Comparison of ENCODE assay signal across 12 cellular contexts in the genomic region with DNA sequence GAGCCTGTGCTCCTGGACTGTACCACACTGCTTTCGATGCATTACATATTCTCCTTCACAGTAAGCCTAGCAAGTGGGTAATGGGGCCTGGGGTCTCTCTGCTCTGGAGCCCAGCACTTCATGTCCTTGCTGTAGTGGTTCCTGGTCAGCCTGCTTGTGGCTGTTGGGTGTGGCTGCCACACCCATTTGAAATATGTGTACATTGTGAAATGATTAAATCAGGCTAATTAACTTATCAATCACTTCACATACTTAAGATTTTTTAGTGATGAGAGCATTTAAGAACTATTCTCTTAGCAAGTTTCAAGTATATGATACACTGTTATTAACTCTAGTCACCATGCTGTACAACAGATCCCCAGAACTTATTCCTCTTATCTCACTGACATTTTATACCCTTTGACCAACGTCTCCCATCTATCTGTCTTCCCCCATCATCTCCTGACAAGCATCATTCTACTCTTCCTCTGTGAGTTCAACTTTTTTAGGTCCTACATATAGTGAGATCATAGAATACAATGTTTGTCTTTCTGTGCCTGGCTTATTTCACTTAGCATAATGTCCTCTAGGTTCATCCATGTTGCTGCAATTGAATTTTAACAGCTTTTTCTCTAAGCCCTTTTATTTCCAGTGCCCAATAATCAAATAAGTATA.
DNase-seq lines count a peak whose midpoint lies in the region; ATAC-seq and TF ChIP-seq lines count a peak whose summit lies in the region.
"Had no signal": no experiment of that assay in that cellular context is flagged by ENCODE, and none has a peak within 500 bp of the region (broad histone marks: within the 10 kb centered on the region; RNA-seq: fewer than 3 reads in every experiment).

No MANE protein-coding gene starts in this region.

- no peak overlapping the region for H4K12ac ChIP-seq in trophoblast cell (ENCODE audit: low read depth, low read length)

- H3K9me3 ChIP-seq in fibroblast of lung (ENCODE audit: control insufficient read depth, insufficient read depth, low read depth, low read length) (no peaks in the 10 kb centered on the region), trophoblast cell (ENCODE audit: insufficient read depth, low read depth, low read length) (no peaks in the 10 kb centered on the region), thyroid gland (no peaks in the 10 kb centered on the region)

- peak overlapping the region; percentile 52 for H2BK120ac ChIP-seq in trophoblast cell (ENCODE audit: insufficient read depth, low read length, poor library complexity)

- no peak for TF ChIP-seq CTCF in fibroblast of lung (conservative IDR thresholded peaks at IDR 0.05 in 1 of 2, IDR thresholded peaks at IDR 0.05 in 1 of 2; ENCODE audit: low read depth in 1 of 2, low read length in 2 of 2)
- no peak for TF ChIP-seq CTCF in thyroid gland (IDR thresholded peaks at IDR 0.05)

- no peak overlapping the region for H3K4ac ChIP-seq in trophoblast cell (ENCODE audit: low read depth, low read length)

- peak overlapping the region; percentile 42 for H2BK5ac ChIP-seq in trophoblast cell (ENCODE audit: low read depth, low read length, poor library complexity)

- H2AK5ac ChIP-seq in trophoblast cell (ENCODE audit: low read length): no peak overlapping the region

- no peak for ATAC-seq in HG03342 (IDR thresholded peaks at IDR 0.05; ENCODE audit: unreplicated experiment)
- ATAC-seq: activated naive CD4-positive, alpha-beta T cell treated with anti-CD3 and anti-CD28 coated beads, Interleukin-2, amount 50 U/mL, for 72 hours had no signal

- WGBS in trophoblast cell (ENCODE audit: extremely low coverage, insufficient coverage, insufficient read length): no CpG with 5 or more reads among the region's 2 CpGs
- WGBS in thyroid gland, 2 donors: 81 to 94% methylated on average over 2 of the region's 2 CpGs

- H3K36me3 ChIP-seq in fibroblast of lung (ENCODE audit: control insufficient read depth, insufficient read depth, low read length) (no peaks in the 10 kb centered on the region), trophoblast cell (ENCODE audit: control insufficient read depth in 1 of 2, insufficient read depth in 2 of 2, low read length in 2 of 2) (peaks cover 0 to 3% of the 10 kb centered on the region in 2 experiments), thyroid gland (no peaks in the 10 kb centered on the region)

- TF ChIP-seq POLR2A in thyroid gland (IDR thresholded peaks at IDR 0.05) (no peak), erythroblast (IDR thresholded peaks at IDR 0.05; ENCODE audit: low read length) (no peak)

- intact Hi-C loops in thyroid gland (cut with DNase I): no loop called here

- DNase-seq in GM04504 (ENCODE audit: low read depth) (peak; percentile 19), RPMI7951 (ENCODE audit: low read depth) (peak; percentile 54), fibroblast of lung (ENCODE audit: low read depth in 2 of 2) (peak; percentile 40 to 80), trophoblast cell (peak in 1 of 2 donors; percentile 49), thyroid gland (no peak), erythroblast (lab: John Stamatoyannopoulos, UW) (no peak), occipital lobe (lab: John Stamatoyannopoulos, UW) (no peak)
- DNase-seq: NK-92 treated with Interleukin-12 subunit alpha and Interleukin-12 subunit beta, amount 100 ng/mL, for 24 hours; T-helper 9 cell had no signal

- no peak overlapping the region for H3K18ac ChIP-seq in trophoblast cell (ENCODE audit: low read length)

- H3K79me1 ChIP-seq in trophoblast cell (ENCODE audit: low read length): peaks cover 4% of the 10 kb centered on the region

- no peaks in the 10 kb centered on the region for H3K79me2 ChIP-seq in fibroblast of lung (ENCODE audit: control insufficient read depth, insufficient read depth, low read length)
- H3K79me2 ChIP-seq in trophoblast cell (ENCODE audit: control insufficient read depth, insufficient read depth, low read length, poor library complexity): peaks cover 3% of the 10 kb centered on the region

- H3K4me3 ChIP-seq in fibroblast of lung (replicated peaks in 1 of 4; ENCODE audit: control extremely low read depth in 1 of 4, insufficient read depth in 1 of 4, low read depth in 3 of 4, low read length in 4 of 4) (no peak overlapping the region), trophoblast cell (ENCODE audit: low read depth, low read length) (no peak overlapping the region), thyroid gland (replicated peaks in 1 of 3) (no peak overlapping the region)

- no peak overlapping the region for H2AFZ ChIP-seq in fibroblast of lung (ENCODE audit: low read length)
- H2AFZ ChIP-seq in trophoblast cell (ENCODE audit: insufficient read depth, low read length, poor library complexity): no peak overlapping the region

- H3K27ac ChIP-seq in fibroblast of lung (ENCODE audit: insufficient read depth, low read length) (no peak overlapping the region), trophoblast cell (ENCODE audit: low read depth, low read length) (peak overlapping the region; percentile 79), thyroid gland (no peak overlapping the region)
- H3K27ac ChIP-seq: HL-60 had no signal

- H3K4me1 ChIP-seq in fibroblast of lung (ENCODE audit: control insufficient read depth, extremely low read depth, insufficient read depth, low read length) (peaks cover 9% of the 10 kb centered on the region), trophoblast cell (ENCODE audit: control insufficient read depth in 1 of 2, insufficient read depth in 2 of 2, low read length in 2 of 2) (peaks cover 9 to 16% of the 10 kb centered on the region in 2 experiments), thyroid gland (no peaks in the 10 kb centered on the region)

- no peak overlapping the region for H3K23ac ChIP-seq in trophoblast cell (ENCODE audit: low read length)

- H3K9ac ChIP-seq in fibroblast of lung (ENCODE audit: insufficient read depth, low read length) (no peak overlapping the region), trophoblast cell (ENCODE audit: low read length) (no peak overlapping the region)

- H4K8ac ChIP-seq in trophoblast cell (ENCODE audit: low read depth, low read length): no peak overlapping the region

- H3K14ac ChIP-seq in trophoblast cell (ENCODE audit: low read length): no peak overlapping the region

- peak overlapping the region; percentile 37 for H3K4me2 ChIP-seq in fibroblast of lung (ENCODE audit: extremely low read depth, insufficient read depth, low read length)
- H3K4me2 ChIP-seq in trophoblast cell (ENCODE audit: low read length): no peak overlapping the region

- H4K91ac ChIP-seq in trophoblast cell (ENCODE audit: low read depth, low read length): no peak overlapping the region

- peak overlapping the region; percentile 25 for H2BK12ac ChIP-seq in trophoblast cell (ENCODE audit: low read length)

- no peaks in the 10 kb centered on the region for H3K27me3 ChIP-seq in fibroblast of lung (ENCODE audit: control insufficient read depth, insufficient read depth, low read length)
- no peaks in the 10 kb centered on the region for H3K27me3 ChIP-seq in trophoblast cell (ENCODE audit: insufficient read depth, low read length)
- H3K27me3 ChIP-seq in thyroid gland: no peaks in the 10 kb centered on the region

- H4K20me1 ChIP-seq in fibroblast of lung (ENCODE audit: control insufficient read depth, extremely low read depth, insufficient read depth, low read length): no peaks in the 10 kb centered on the region

Comparison
In these comparisons a context has a peak if more than half of its experiments do, and no peak if none do; other contexts are left out.
1. DNase-seq: peak in GM04504 (single experiment), RPMI7951 (single experiment) and fibroblast of lung (2 of 2); none in thyroid gland (0 of 2), erythroblast (0 of 2) and occipital lobe (single experiment).